Comparison of ENCODE assay signal across 8 cellular contexts in genomic region chr2:38146917-38147307, GRCh38.
DNase-seq lines count a peak whose midpoint lies in the region; ATAC-seq, FAIRE-seq and TF ChIP-seq lines count a peak whose summit lies in the region.

No MANE protein-coding gene starts in this region.

- H3K9me3 ChIP-seq in WERI-Rb-1 (ENCODE audit: severe bottlenecking) = no peaks in the 10 kb centered on the region

- no peak overlapping the region for H2BK5ac ChIP-seq in mesendoderm (ENCODE audit: low read length)

- H3K4me3 Mint-ChIP-seq in activated naive CD4-positive, alpha-beta T cell treated with anti-CD3 and anti-CD28 coated beads, Interleukin-2, amount 10 ng/mL, durations not matched to agents 7 days and 5 days = no peak overlapping the region

- no peaks in the 10 kb centered on the region for H3K79me1 ChIP-seq in mesendoderm (ENCODE audit: low read length)

- H3K27me3 ChIP-seq in bronchial epithelial cell (ENCODE audit: control insufficient read depth, insufficient read depth, low read length) (no peaks in the 10 kb centered on the region), mesendoderm (ENCODE audit: insufficient read depth, low read length, poor library complexity) (no peaks in the 10 kb centered on the region), WERI-Rb-1 (ENCODE audit: insufficient read depth, low read depth, severe bottlenecking) (no peaks in the 10 kb centered on the region)

- no peak overlapping the region for H2BK120ac ChIP-seq in mesendoderm (ENCODE audit: low read depth, low read length)

- no peak overlapping the region for H3K18ac ChIP-seq in mesendoderm (ENCODE audit: low read length)

- WGBS in mesendoderm (ENCODE audit: extremely low coverage, insufficient coverage, low lambda C conversion rate) = no CpG with 5 or more reads among the region's 3 CpGs

- FAIRE-seq in bronchial epithelial cell (lab: Jason Lieb, UNC) = no peak

- no peak overlapping the region for H3K4me2 ChIP-seq in mesendoderm (ENCODE audit: low read length)

- DNase-seq in GM13976 (ENCODE audit: low spot score) = peak; percentile 64
- peak; percentile 11 for DNase-seq in HuH-7 (ENCODE audit: low spot score)
- peak; percentile 98 for DNase-seq in bronchial epithelial cell (ENCODE audit: low read depth)
- DNase-seq in mesendoderm = peak; percentile 98
- DNase-seq in NCI-H1105 (lab: John Stamatoyannopoulos, UW) = no peak
- no peak for DNase-seq in activated naive CD4-positive, alpha-beta T cell treated with anti-CD3 and anti-CD28 coated beads, Interleukin-2, amount 10 ng/mL, durations not matched to agents 7 days and 5 days
- DNase-seq in WERI-Rb-1 = no peak

- no peak overlapping the region for H3K4me3 ChIP-seq in bronchial epithelial cell (ENCODE audit: low read depth, low read length)
- H3K4me3 ChIP-seq in mesendoderm (ENCODE audit: low read length) = no peak overlapping the region
- no peak overlapping the region for H3K4me3 ChIP-seq in WERI-Rb-1 (ENCODE audit: low read depth, low read length)

- H2BK15ac ChIP-seq in mesendoderm (replicated peaks; ENCODE audit: low read depth) = no peak overlapping the region

- H3K4me1 ChIP-seq in mesendoderm (ENCODE audit: control insufficient read depth, low read depth, low read length) = peaks cover 2% of the 10 kb centered on the region

- H3K4me1 Mint-ChIP-seq in activated naive CD4-positive, alpha-beta T cell treated with anti-CD3 and anti-CD28 coated beads, Interleukin-2, amount 10 ng/mL, durations not matched to agents 7 days and 5 days = no peaks in the 10 kb centered on the region

- H3K9ac ChIP-seq in mesendoderm (ENCODE audit: low read length) = no peak overlapping the region

- H3K36me3 ChIP-seq in bronchial epithelial cell (ENCODE audit: control insufficient read depth, insufficient read depth, low read length) (no peaks in the 10 kb centered on the region), mesendoderm (ENCODE audit: control insufficient read depth, insufficient read depth, low read length) (no peaks in the 10 kb centered on the region), WERI-Rb-1 (no peaks in the 10 kb centered on the region)

- H3K27me3 Mint-ChIP-seq in activated naive CD4-positive, alpha-beta T cell treated with anti-CD3 and anti-CD28 coated beads, Interleukin-2, amount 10 ng/mL, durations not matched to agents 7 days and 5 days = peaks cover 4% of the 10 kb centered on the region

- no peaks in the 10 kb centered on the region for H3K36me3 Mint-ChIP-seq in activated naive CD4-positive, alpha-beta T cell treated with anti-CD3 and anti-CD28 coated beads, Interleukin-2, amount 10 ng/mL, durations not matched to agents 7 days and 5 days

- TF ChIP-seq CTCF in GM13976 (IDR thresholded peaks at IDR 0.05; ENCODE audit: borderline replicate concordance, control extremely low read depth, extremely low read depth, insufficient read depth, missing control alignments) = no peak
- no peak for TF ChIP-seq CTCF in bronchial epithelial cell (IDR thresholded peaks at IDR 0.05; ENCODE audit: insufficient read depth, low read length, severe bottlenecking)
- TF ChIP-seq CTCF in WERI-Rb-1 (IDR thresholded peaks at IDR 0.05; ENCODE audit: low read depth, low read length) = no peak

- no peak overlapping the region for H3K4ac ChIP-seq in mesendoderm (ENCODE audit: low read depth, low read length)

- no peak overlapping the region for H2AK5ac ChIP-seq in mesendoderm (ENCODE audit: low read length)

- H4K8ac ChIP-seq in mesendoderm (ENCODE audit: low read depth, low read length) = no peak overlapping the region

- peak overlapping the region; percentile 83 for H3K27ac ChIP-seq in mesendoderm (ENCODE audit: low read depth, low read length)
- no peak overlapping the region for H3K27ac ChIP-seq in WERI-Rb-1

- CTCF ChIA-PET in activated naive CD4-positive, alpha-beta T cell treated with anti-CD3 and anti-CD28 coated beads, Interleukin-2, amount 10 ng/mL, durations not matched to agents 7 days and 5 days (lab: Charles Lee) = interaction anchor here (1.5 kb wide), 1 partner anchor 12 kb away, joined by 3 read pairs; no protein-coding TSS in a partner anchor

- no peaks in the 10 kb centered on the region for H3K9me3 Mint-ChIP-seq in activated naive CD4-positive, alpha-beta T cell treated with anti-CD3 and anti-CD28 coated beads, Interleukin-2, amount 10 ng/mL, durations not matched to agents 7 days and 5 days

- no peak overlapping the region for H3K27ac Mint-ChIP-seq in activated naive CD4-positive, alpha-beta T cell treated with anti-CD3 and anti-CD28 coated beads, Interleukin-2, amount 10 ng/mL, durations not matched to agents 7 days and 5 days

- no peak overlapping the region for H4K5ac ChIP-seq in mesendoderm (ENCODE audit: low read length)

- in situ Hi-C loops in GM13976 (cut with MboI; ENCODE audit: low sequenced_read_pairs, unreplicated experiment) = no loop called here

- peak overlapping the region; percentile 68 for H3K56ac ChIP-seq in mesendoderm (ENCODE audit: low read length)

- H3K23ac ChIP-seq in mesendoderm (ENCODE audit: low read length) = no peak overlapping the region

- peak; percentile 89 for ATAC-seq in GM21786 (IDR thresholded peaks at IDR 0.05; ENCODE audit: unreplicated experiment)

- no peaks in the 10 kb centered on the region for H3K79me2 ChIP-seq in mesendoderm (ENCODE audit: control insufficient read depth, insufficient read depth, low read length)

Comparison
In these comparisons a context has a peak if more than half of its experiments do, and no peak if none do; other contexts are left out.
1. DNase-seq: peak in GM13976 (single experiment), HuH-7 (single experiment), bronchial epithelial cell (single experiment) and mesendoderm (single experiment); none in NCI-H1105 (single experiment), activated naive CD4-positive, alpha-beta T cell treated with anti-CD3 and anti-CD28 coated beads, Interleukin-2, amount 10 ng/mL, durations not matched to agents 7 days and 5 days (single experiment) and WERI-Rb-1 (single experiment).